2 cellular contexts compared by ENCODE assay signal in the genomic region with DNA sequence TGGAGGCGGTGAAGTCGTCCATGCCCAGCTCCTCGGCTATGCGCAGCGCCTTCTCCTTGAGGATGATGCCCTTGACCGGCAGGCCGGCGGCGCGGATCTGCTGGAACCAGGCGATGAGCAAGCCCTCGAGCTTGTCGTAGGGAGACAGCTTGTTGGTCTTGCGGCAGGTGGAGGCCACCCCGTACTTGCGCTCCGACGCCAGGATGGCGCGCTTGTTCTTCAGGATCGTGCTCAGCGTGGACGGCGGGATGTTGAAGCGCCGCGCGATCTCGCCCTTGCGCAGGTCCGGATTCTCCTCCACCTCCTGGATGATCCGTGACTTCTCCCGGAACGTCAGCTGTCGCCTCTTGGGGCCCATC.
TF ChIP-seq lines count a peak whose summit lies in the region.

No MANE protein-coding gene starts in this region.

TF ChIP-seq in PFSK-1, 5 proteins besides CTCF, POLR2A, EP300 and RAD21:
- TF ChIP-seq POLR2AphosphoS5 (IDR thresholded peaks at IDR 0.05; ENCODE audit: low read depth, low read length) (no peak), FOXP2 (optimal IDR thresholded peaks at IDR 0.05; ENCODE audit: borderline replicate concordance, extremely low read depth, extremely low read length, insufficient read depth) (peak; percentile 24)

TF ChIP-seq in GM12878, 131 proteins besides CTCF, POLR2A, EP300 and RAD21:
- TF ChIP-seq RB1 (IDR thresholded peaks at IDR 0.05; ENCODE audit: borderline replicate concordance) (0 out of 2 replicates have a peak, but pooled peaks have one; percentile 23), HDGF (IDR thresholded peaks at IDR 0.05) (0 out of 2 replicates have a peak, but pooled peaks have one; percentile 33), MEF2A (IDR thresholded peaks at IDR 0.05; ENCODE audit: insufficient read depth, low read depth, low read length) (no peak), ZNF384 (IDR thresholded peaks at IDR 0.05; ENCODE audit: borderline replicate concordance, low read depth, low read length) (no peak), LARP7 (IDR thresholded peaks at IDR 0.05) (peak; percentile 54; the same call in 1 of the 2 replicates)
